Comparison of ENCODE assay signal across 19 cellular contexts in the genomic region with DNA sequence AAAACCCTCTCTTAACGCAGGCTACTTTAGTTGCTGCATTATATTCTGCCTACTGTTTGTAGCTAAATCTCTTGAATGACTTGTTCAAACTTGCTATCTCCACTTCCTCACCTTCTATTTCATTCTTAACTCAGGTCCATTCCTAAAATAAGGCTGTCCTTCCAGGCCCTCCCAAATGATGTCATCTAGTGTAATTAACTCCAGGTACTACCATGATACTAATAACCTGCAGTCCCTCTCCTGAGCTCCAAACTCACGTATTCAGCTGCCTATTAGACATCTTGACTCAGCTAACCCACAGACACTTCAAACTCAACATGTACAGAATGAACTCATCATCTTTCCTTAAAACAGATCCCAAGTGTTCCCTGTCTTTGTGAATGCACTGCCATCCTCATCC. TPM values are rescaled to one million over a fixed set of nuclear protein-coding genes. Genes with fewer than 3 reads are reported as not detected.
DNase-seq lines count a peak whose midpoint lies in the region; TF ChIP-seq lines count a peak whose summit lies in the region.
"Had no signal": no experiment of that assay in that cellular context is flagged by ENCODE, and none has a peak within 500 bp of the region (broad histone marks: within the 10 kb centered on the region; RNA-seq: fewer than 3 reads in every experiment).

No MANE protein-coding gene starts in this region.

- TF ChIP-seq CTCF in PC-9 (conservative IDR thresholded peaks at IDR 0.05): no peak
- no peak for TF ChIP-seq CTCF in suprapubic skin (IDR thresholded peaks at IDR 0.05)

- POLR2A ChIA-PET in PC-9 (lab: Charles Lee; ENCODE audit: unreplicated experiment): interaction anchor here (0.6 to 0.7 kb wide), 2 partner anchors 12 to 14 kb away, joined by 3 to 8 read pairs; no protein-coding TSS in a partner anchor
- POLR2A ChIA-PET in activated CD4-positive, alpha-beta memory T cell treated with anti-CD3 and anti-CD28 coated beads for 36 hours (lab: Charles Lee): no interaction called here

- H3K9me3 ChIP-seq in PC-9 (ENCODE audit: insufficient read depth, low read depth) (no peaks in the 10 kb centered on the region), esophagus (ENCODE audit: control insufficient read depth in 2 of 2, insufficient read depth in 1 of 2, low read depth in 1 of 2, low read length in 1 of 2) (no peaks in the 10 kb centered on the region), suprapubic skin (no peaks in the 10 kb centered on the region)

- CTCF ChIA-PET in PC-9 (lab: Charles Lee): interaction anchor here (0.7 kb wide), 1 partner anchor 28 kb away, joined by 3 read pairs; no protein-coding TSS in a partner anchor
- CTCF ChIA-PET in activated CD4-positive, alpha-beta memory T cell treated with anti-CD3 and anti-CD28 coated beads for 36 hours (lab: Charles Lee): interaction anchor here (0.9 to 1.3 kb wide), 2 partner anchors 26 to 28 kb away, joined by 3 to 4 read pairs; no protein-coding TSS in a partner anchor

- no peak for TF ChIP-seq EP300 in suprapubic skin (IDR thresholded peaks at IDR 0.05)

- no peaks in the 10 kb centered on the region for H3K36me3 ChIP-seq in PC-9 (ENCODE audit: low read depth)
- H3K36me3 ChIP-seq in esophagus (ENCODE audit: control insufficient read depth in 2 of 2, insufficient read depth in 2 of 2, low read length in 1 of 2): no peaks in the 10 kb centered on the region
- no peaks in the 10 kb centered on the region for H3K36me3 ChIP-seq in suprapubic skin

- peak overlapping the region; percentile 60 for H3K4me2 ChIP-seq in PC-9

- intact Hi-C loops in PC-9 (cut with micrococcal nuclease; ENCODE audit: unreplicated experiment): no loop called here
- intact Hi-C loops in activated CD4-positive, alpha-beta memory T cell treated with anti-CD3 and anti-CD28 coated beads for 36 hours (cut with micrococcal nuclease): no loop called here

- H3K4me1 Mint-ChIP-seq in activated CD4-positive, alpha-beta memory T cell treated with anti-CD3 and anti-CD28 coated beads for 36 hours (ENCODE audit: low read depth): no peaks in the 10 kb centered on the region

- peaks cover 34% of the 10 kb centered on the region for H3F3A ChIP-seq in PC-9 (ENCODE audit: insufficient read depth, low read depth)

- no peak for TF ChIP-seq POLR2A in suprapubic skin (IDR thresholded peaks at IDR 0.05)

- peaks cover 46% of the 10 kb centered on the region for H3K4me1 ChIP-seq in PC-9 (replicated peaks; ENCODE audit: insufficient read depth)
- peaks cover 0 to 2% of the 10 kb centered on the region in 2 donors for H3K4me1 ChIP-seq in esophagus (ENCODE audit: control insufficient read depth in 2 of 2, insufficient read depth in 2 of 2, low read length in 1 of 2)
- peaks cover 10% of the 10 kb centered on the region for H3K4me1 ChIP-seq in suprapubic skin

- H3K27ac Mint-ChIP-seq in activated CD4-positive, alpha-beta memory T cell treated with anti-CD3 and anti-CD28 coated beads for 36 hours: no peak overlapping the region

- H3K27ac ChIP-seq in PC-9: peak overlapping the region; percentile 70
- H3K27ac ChIP-seq in esophagus (ENCODE audit: low read depth in 2 of 2, low read length in 1 of 2): peak overlapping the region; percentile 67 to 86
- peak overlapping the region; percentile 10 for H3K27ac ChIP-seq in suprapubic skin
- H3K27ac ChIP-seq: 22Rv1 had no signal

- peak overlapping the region; percentile 3; the same call in 1 of the 2 replicates for H2AFZ ChIP-seq in PC-9

- no peaks in the 10 kb centered on the region for H3K36me3 Mint-ChIP-seq in activated CD4-positive, alpha-beta memory T cell treated with anti-CD3 and anti-CD28 coated beads for 36 hours

- no peaks in the 10 kb centered on the region for H3K27me3 Mint-ChIP-seq in activated CD4-positive, alpha-beta memory T cell treated with anti-CD3 and anti-CD28 coated beads for 36 hours

- no peaks in the 10 kb centered on the region for H4K20me1 ChIP-seq in PC-9 (ENCODE audit: insufficient read depth)

- H3K27me3 ChIP-seq in PC-9 (ENCODE audit: insufficient read depth, low read depth): no peaks in the 10 kb centered on the region
- H3K27me3 ChIP-seq in esophagus (ENCODE audit: control insufficient read depth in 1 of 2, insufficient read depth in 2 of 2, low read length in 2 of 2): no peaks in the 10 kb centered on the region
- no peaks in the 10 kb centered on the region for H3K27me3 ChIP-seq in suprapubic skin

- no peaks in the 10 kb centered on the region for H3K79me2 ChIP-seq in PC-9 (ENCODE audit: low read depth)

- H3K9me2 ChIP-seq in PC-9 (ENCODE audit: insufficient read depth): no peaks in the 10 kb centered on the region

- no peak overlapping the region for H3K4me3 Mint-ChIP-seq in activated CD4-positive, alpha-beta memory T cell treated with anti-CD3 and anti-CD28 coated beads for 36 hours

- H3K4me3 ChIP-seq in PC-9 (no peak overlapping the region), esophagus (ENCODE audit: low read depth in 1 of 2, low read length in 2 of 2) (no peak overlapping the region), suprapubic skin (no peak overlapping the region)

- no TSS peak for BruUV-seq in PC-9 (replicated peaks; lab: Mats Ljungman, UMichigan)

- no peaks in the 10 kb centered on the region for H3K9me3 Mint-ChIP-seq in activated CD4-positive, alpha-beta memory T cell treated with anti-CD3 and anti-CD28 coated beads for 36 hours

- WGBS in esophagus, 2 donors: 44 to 63% methylated on average over 2 of the region's 2 CpGs
- WGBS in suprapubic skin: 57% methylated on average over 2 of the region's 2 CpGs

- DNase-seq in DMS53 (lab: John Stamatoyannopoulos, UW) (peak; percentile 22), DMS53 treated with DMSO at 0.1 percent for 48 hours (lab: John Stamatoyannopoulos, UW; ENCODE audit: unreplicated experiment) (no peak), PC-9 (no peak), suprapubic skin (ENCODE audit: low spot score in 2 of 2) (no peak), anterior cingulate cortex (lab: John Stamatoyannopoulos, UW) (no peak), SKM-1 (lab: John Stamatoyannopoulos, UW; ENCODE audit: unreplicated experiment) (no peak)
- no peak for DNase-seq in activated CD4-positive, alpha-beta memory T cell treated with anti-CD3 and anti-CD28 coated beads for 36 hours
- DNase-seq: AML-193, DMS 273 treated with DMSO at 0.1 percent for 48 hours, GDM1, H7, KBM-7, NCI-H1694 treated with DMSO at 0.1 percent for 48 hours, NCI-H2107, NCI-H345, NCI-H69, SHP77 had no signal

RNA-seq across cellular contexts. Expression of a gene that starts 10.5 kb away (rescaled TPM):
- total RNA-seq in PC-9 (2021) (39.1 and 55.8 TPM in 2 replicates), suprapubic skin (10 to 100 TPM; 25.8 to 32.6 (median 32.0) TPM)
- 10 to 100 TPM; 25.7 to 27.0 TPM for polyA plus RNA-seq in esophagus
- total RNA-seq in activated CD4-positive, alpha-beta memory T cell treated with anti-CD3 and anti-CD28 coated beads for 36 hours: 100 to 1,000 TPM; 128 TPM

Comparison
In these comparisons a context has a peak if more than half of its experiments do, and no peak if none do; other contexts are left out.
1. H3K27ac ChIP-seq: peak in every context shown above with its lines; median percentile 76 in esophagus; 70 in PC-9; 10 in suprapubic skin.